7 cellular contexts compared by ENCODE assay signal in genomic region chr14:24298892-24299254, GRCh38. TPM values are rescaled to one million over a fixed set of nuclear protein-coding genes. Genes with fewer than 3 reads are reported as not detected.
A peak's percentile ranks its signal among the peaks of the same experiment; 100 is the strongest.
DNase-seq lines count a peak whose midpoint lies in the region; ATAC-seq and TF ChIP-seq lines count a peak whose summit lies in the region.

No MANE protein-coding gene starts in this region.

- peaks cover 41% of the 10 kb centered on the region for H3K4me1 Mint-ChIP-seq in activated naive CD8-positive, alpha-beta T cell treated with anti-CD3 and anti-CD28 coated beads, Interleukin-2, amount 10 ng/mL, durations not matched to agents 7 days and 5 days

- peaks cover 29% of the 10 kb centered on the region for H3K36me3 ChIP-seq in iPS-18a (ENCODE audit: control insufficient read depth, low read depth, low read length)
- H3K36me3 ChIP-seq in spleen = peaks cover 3 to 60% (median 38%) of the 10 kb centered on the region in 6 donors

- H3K4me3 ChIP-seq in iPS-18a (ENCODE audit: low read length) (peak overlapping the region; percentile 89), spleen (peak overlapping the region; percentile 87 to 99 (median 96))

- peak overlapping the region; percentile 94 for H3K4me3 Mint-ChIP-seq in activated naive CD8-positive, alpha-beta T cell treated with anti-CD3 and anti-CD28 coated beads, Interleukin-2, amount 10 ng/mL, durations not matched to agents 7 days and 5 days

- H3K27me3 Mint-ChIP-seq in activated naive CD8-positive, alpha-beta T cell treated with anti-CD3 and anti-CD28 coated beads, Interleukin-2, amount 10 ng/mL, durations not matched to agents 7 days and 5 days = no peaks in the 10 kb centered on the region

- DNase-seq in GM03348 (ENCODE audit: low spot score) = peak; percentile 69
- DNase-seq in HT-29 (ENCODE audit: low spot score) = peak; percentile 43
- no peak for DNase-seq in activated naive CD8-positive, alpha-beta T cell treated with anti-CD3 and anti-CD28 coated beads, Interleukin-2, amount 10 ng/mL, durations not matched to agents 7 days and 5 days
- no peak for DNase-seq in spleen
- DNase-seq in NCI-H2107 treated with DMSO at 0.1 percent for 48 hours (lab: John Stamatoyannopoulos, UW; ENCODE audit: unreplicated experiment) = no peak
- DNase-seq in DMS114 treated with DMSO at 0.1 percent for 48 hours (lab: John Stamatoyannopoulos, UW; ENCODE audit: unreplicated experiment) = no peak

- H3K27ac ChIP-seq in iPS-18a (ENCODE audit: low read length) = no peak overlapping the region
- peak overlapping the region in 7 of 8 donors; percentile 85 to 95 (median 92) for H3K27ac ChIP-seq in spleen

- peaks cover 21% of the 10 kb centered on the region for H3K36me3 Mint-ChIP-seq in activated naive CD8-positive, alpha-beta T cell treated with anti-CD3 and anti-CD28 coated beads, Interleukin-2, amount 10 ng/mL, durations not matched to agents 7 days and 5 days

- H3K4me1 ChIP-seq in iPS-18a (ENCODE audit: control insufficient read depth, low read depth, low read length) = no peaks in the 10 kb centered on the region
- peaks cover 31 to 66% (median 59%) of the 10 kb centered on the region in 6 donors for H3K4me1 ChIP-seq in spleen

- H3K27me3 ChIP-seq in iPS-18a (ENCODE audit: control insufficient read depth, insufficient read depth, low read length) = no peaks in the 10 kb centered on the region
- no peaks in the 10 kb centered on the region for H3K27me3 ChIP-seq in spleen (replicated peaks in 1 of 7)

- WGBS in spleen, 5 donors = 42 to 73% (median 46%) methylated on average over 7 of the region's 7 CpGs

- POLR2A ChIA-PET in activated naive CD8-positive, alpha-beta T cell treated with anti-CD3 and anti-CD28 coated beads, Interleukin-2, amount 10 ng/mL, durations not matched to agents 7 days and 5 days (lab: Charles Lee) = interaction anchor here (0.6 to 6.6 kb wide), 15 partner anchors 9 to 185 kb away, joined by 3 to 76 read pairs (median 8); partner anchors contain the start of genes CBLN3, DCAF11, IRF9 and KHNYN

- TF ChIP-seq POLR2A in spleen (IDR thresholded peaks at IDR 0.05) = no peak

- no peaks in the 10 kb centered on the region for H3K9me3 Mint-ChIP-seq in activated naive CD8-positive, alpha-beta T cell treated with anti-CD3 and anti-CD28 coated beads, Interleukin-2, amount 10 ng/mL, durations not matched to agents 7 days and 5 days

- peak overlapping the region; percentile 95 for H3K27ac Mint-ChIP-seq in activated naive CD8-positive, alpha-beta T cell treated with anti-CD3 and anti-CD28 coated beads, Interleukin-2, amount 10 ng/mL, durations not matched to agents 7 days and 5 days

- intact Hi-C loops in spleen (cut with DNase I; ENCODE audit: low total_unique reads) = loop anchor here (2.0 kb wide), 1 partner anchor 56 kb away; the partner anchor contains the start of gene TINF2

- peak; percentile 6 for ATAC-seq in activated naive CD8-positive, alpha-beta T cell treated with anti-CD3 and anti-CD28 coated beads, Interleukin-2, amount 10 ng/mL, durations not matched to agents 7 days and 5 days (ENCODE audit: low read depth)

- peak overlapping the region; percentile 73 for H3K9ac ChIP-seq in iPS-18a (ENCODE audit: low read length)

- no peak for TF ChIP-seq CTCF in spleen (IDR thresholded peaks at IDR 0.05 in 8 of 11, conservative IDR thresholded peaks at IDR 0.05 in 3 of 11)

- H3K9me3 ChIP-seq in iPS-18a (ENCODE audit: control insufficient read depth, low read depth, low read length) = no peaks in the 10 kb centered on the region
- H3K9me3 ChIP-seq in spleen = no peaks in the 10 kb centered on the region

RNA-seq across cellular contexts. Expression of gene DHRS1, which starts 0.7 kb away (rescaled TPM):
- 19.7 and 20.1 TPM in 2 replicates for total RNA-seq in HT-29 (2014; rRNA removed; shearing (Covaris generic))
- total RNA-seq in activated naive CD8-positive, alpha-beta T cell treated with anti-CD3 and anti-CD28 coated beads, Interleukin-2, amount 10 ng/mL, durations not matched to agents 7 days and 5 days = 10 to 100 TPM; 36.0 to 41.9 TPM
- total RNA-seq in spleen = 10 to 100 TPM; 29.9 to 56.1 (median 34.0) TPM
- 10 to 100 TPM; 22.0 to 38.2 (median 30.3) TPM for polyA plus RNA-seq in spleen

RNA-seq across cellular contexts. Expression of gene NOP9, which starts 0.8 kb away (rescaled TPM):
- 26.8 and 27.7 TPM in 2 replicates for total RNA-seq in HT-29 (2014; rRNA removed; shearing (Covaris generic))
- 10 to 100 TPM; 28.7 to 31.1 TPM for total RNA-seq in activated naive CD8-positive, alpha-beta T cell treated with anti-CD3 and anti-CD28 coated beads, Interleukin-2, amount 10 ng/mL, durations not matched to agents 7 days and 5 days
- 10 to 100 TPM; 16.8 to 26.9 (median 22.9) TPM for total RNA-seq in spleen
- polyA plus RNA-seq in spleen = 10 to 100 TPM in 1 of 3 donors, 1 to 10 TPM in 2; 4.5 to 12.1 (median 5.2) TPM

RNA-seq across cellular contexts. Expression of gene CIDEB, which starts 8.9 kb away (rescaled TPM):
- total RNA-seq in HT-29 (2014; rRNA removed; shearing (Covaris generic)) = 0.31 and 2.3 TPM in 2 replicates
- total RNA-seq in activated naive CD8-positive, alpha-beta T cell treated with anti-CD3 and anti-CD28 coated beads, Interleukin-2, amount 10 ng/mL, durations not matched to agents 7 days and 5 days = 10 to 100 TPM; 33.7 to 34.8 TPM
- 100 to 1,000 TPM in 2 of 7 donors, 10 to 100 TPM in 5; 54.0 to 145 (median 88.8) TPM for total RNA-seq in spleen
- polyA plus RNA-seq in spleen = 10 to 100 TPM; 31.0 to 33.6 (median 31.4) TPM

RNA-seq across cellular contexts. Expression of gene LTB4R2, which starts 11.1 kb away (rescaled TPM):
- 13.3 and 16.5 TPM in 2 replicates for total RNA-seq in HT-29 (2014; rRNA removed; shearing (Covaris generic))
- total RNA-seq in activated naive CD8-positive, alpha-beta T cell treated with anti-CD3 and anti-CD28 coated beads, Interleukin-2, amount 10 ng/mL, durations not matched to agents 7 days and 5 days = 10 to 100 TPM; 19.4 to 21.2 TPM
- total RNA-seq in spleen = 10 to 100 TPM in 6 of 7 donors, 1 to 10 TPM in 1; 9.2 to 32.3 (median 18.1) TPM
- 1 to 10 TPM in 2 of 3 donors, under 1 TPM in 1; 0.83 to 4.0 (median 1.3) TPM for polyA plus RNA-seq in spleen

RNA-seq across cellular contexts. Expression of gene LTB4R, which starts 12.4 kb away (rescaled TPM):
- 9.8 and 10.6 TPM in 2 replicates for total RNA-seq in HT-29 (2014; rRNA removed; shearing (Covaris generic))
- total RNA-seq in activated naive CD8-positive, alpha-beta T cell treated with anti-CD3 and anti-CD28 coated beads, Interleukin-2, amount 10 ng/mL, durations not matched to agents 7 days and 5 days = 10 to 100 TPM; 27.0 to 27.8 TPM
- 10 to 100 TPM; 20.9 to 50.4 (median 35.8) TPM for total RNA-seq in spleen
- polyA plus RNA-seq in spleen = 10 to 100 TPM; 13.9 to 28.6 (median 28.6) TPM

Comparison
In these comparisons a context has a peak if more than half of its experiments do, and no peak if none do; other contexts are left out.
1. DNase-seq: peak in GM03348 (single experiment) and HT-29 (single experiment); none in activated naive CD8-positive, alpha-beta T cell treated with anti-CD3 and anti-CD28 coated beads, Interleukin-2, amount 10 ng/mL, durations not matched to agents 7 days and 5 days (single experiment), spleen (single experiment), NCI-H2107 treated with DMSO at 0.1 percent for 48 hours (single experiment) and DMS114 treated with DMSO at 0.1 percent for 48 hours (single experiment).
2. RNA of gene CIDEB, which starts 8.9 kb away (total RNA-seq): 54.0 to 145 TPM in spleen and 33.7 to 34.8 TPM in activated naive CD8-positive, alpha-beta T cell treated with anti-CD3 and anti-CD28 coated beads, Interleukin-2, amount 10 ng/mL, durations not matched to agents 7 days and 5 days; 0.31 to 2.3 TPM in HT-29; every median in the first group is over 10 times any median in the second.